ENCODE assay signal across 8 cellular contexts in the genomic region with DNA sequence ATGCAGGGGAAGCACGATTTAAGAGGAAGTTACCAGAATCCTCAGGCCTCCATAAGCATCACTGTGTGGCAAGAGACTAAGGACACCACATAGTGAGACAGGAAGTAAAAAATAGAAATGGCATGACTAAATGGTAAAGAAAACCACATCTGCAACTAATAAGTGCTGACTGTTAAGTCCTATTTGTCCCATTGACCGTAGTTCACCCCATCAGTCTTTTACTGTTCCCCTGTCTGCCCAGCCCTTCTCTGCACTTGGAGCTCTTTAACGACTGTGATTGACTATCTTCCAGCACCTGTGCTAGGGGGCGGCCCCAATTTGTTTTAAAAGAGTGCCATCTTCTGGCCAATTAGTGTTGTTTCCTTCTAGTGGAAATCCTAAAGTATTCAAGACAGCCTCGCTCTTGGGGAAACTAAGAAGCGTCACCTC.
DNase-seq lines count a peak whose midpoint lies in the region; ATAC-seq and TF ChIP-seq lines count a peak whose summit lies in the region.

No MANE protein-coding gene starts in this region.

- no peaks in the 10 kb centered on the region for H3K9me3 ChIP-seq in lower lobe of right lung

- peak; percentile 12 for DNase-seq in NCI-H1436 (lab: John Stamatoyannopoulos, UW)
- no peak for DNase-seq in NCI-H1436 treated with DMSO at 0.1 percent for 48 hours (lab: John Stamatoyannopoulos, UW)
- DNase-seq in NCI-H345 treated with DMSO at 0.1 percent for 48 hours (lab: John Stamatoyannopoulos, UW; ENCODE audit: unreplicated experiment), result peak; percentile 67
- peak; percentile 1 to 11 for DNase-seq in activated CD4-positive, alpha-beta T cell treated with anti-CD3 and anti-CD28 coated beads for 24 hours (ENCODE audit: low read depth in 2 of 2)
- peak; percentile 47 for DNase-seq in lower lobe of right lung
- peak; percentile 1 to 4 for DNase-seq in stimulated activated CD8-positive, alpha-beta memory T cell treated with anti-CD3 and anti-CD28 coated beads, Interleukin-4, amount 100 ng/mL, for 4 hours (ENCODE audit: low read depth in 2 of 2, low spot score in 1 of 2)

- ATAC-seq in HG03159 (IDR thresholded peaks at IDR 0.05; ENCODE audit: unreplicated experiment) (peak; percentile 87), lower lobe of right lung (peak; percentile 82 to 88)

- peak overlapping the region; percentile 69 for H3K27ac Mint-ChIP-seq in dendritic cell treated with granulocyte-macrophage colony-stimulating factor and Interleukin-4, amounts not matched to agents 40 ng/mL and 50 ng/mL, for 4 days

- no peak overlapping the region for H3K4me3 Mint-ChIP-seq in dendritic cell treated with granulocyte-macrophage colony-stimulating factor and Interleukin-4, amounts not matched to agents 40 ng/mL and 50 ng/mL, for 4 days

- no peaks in the 10 kb centered on the region for H3K4me1 ChIP-seq in lower lobe of right lung

- H3K27ac ChIP-seq in lower lobe of right lung, result no peak overlapping the region

- TF ChIP-seq CTCF in lower lobe of right lung (IDR thresholded peaks at IDR 0.05), result peak; percentile 50

- no peaks in the 10 kb centered on the region for H3K27me3 Mint-ChIP-seq in dendritic cell treated with granulocyte-macrophage colony-stimulating factor and Interleukin-4, amounts not matched to agents 40 ng/mL and 50 ng/mL, for 4 days

- peaks cover 16% of the 10 kb centered on the region for H3K4me1 Mint-ChIP-seq in dendritic cell treated with granulocyte-macrophage colony-stimulating factor and Interleukin-4, amounts not matched to agents 40 ng/mL and 50 ng/mL, for 4 days (ENCODE audit: low read depth)

- H3K27me3 ChIP-seq in lower lobe of right lung (ENCODE audit: low read depth), result no peaks in the 10 kb centered on the region

- intact Hi-C loops in dendritic cell treated with granulocyte-macrophage colony-stimulating factor and Interleukin-4, amounts not matched to agents 40 ng/mL and 50 ng/mL, for 4 days (cut with micrococcal nuclease), result loop anchor here (2.0 to 5.0 kb wide), 2 partner anchors 93 to 191 kb away; a partner anchor contains a TSS
- intact Hi-C loops in lower lobe of right lung (cut with DNase I), result no loop called here

- peaks cover 6% of the 10 kb centered on the region for H3K36me3 Mint-ChIP-seq in dendritic cell treated with granulocyte-macrophage colony-stimulating factor and Interleukin-4, amounts not matched to agents 40 ng/mL and 50 ng/mL, for 4 days (ENCODE audit: low read depth)

- H3K9me3 Mint-ChIP-seq in dendritic cell treated with granulocyte-macrophage colony-stimulating factor and Interleukin-4, amounts not matched to agents 40 ng/mL and 50 ng/mL, for 4 days, result no peaks in the 10 kb centered on the region

- no peak overlapping the region for H3K4me3 ChIP-seq in lower lobe of right lung

- peaks cover 5% of the 10 kb centered on the region for H3K36me3 ChIP-seq in lower lobe of right lung
